19 cellular contexts compared by ENCODE assay signal in the genomic region with DNA sequence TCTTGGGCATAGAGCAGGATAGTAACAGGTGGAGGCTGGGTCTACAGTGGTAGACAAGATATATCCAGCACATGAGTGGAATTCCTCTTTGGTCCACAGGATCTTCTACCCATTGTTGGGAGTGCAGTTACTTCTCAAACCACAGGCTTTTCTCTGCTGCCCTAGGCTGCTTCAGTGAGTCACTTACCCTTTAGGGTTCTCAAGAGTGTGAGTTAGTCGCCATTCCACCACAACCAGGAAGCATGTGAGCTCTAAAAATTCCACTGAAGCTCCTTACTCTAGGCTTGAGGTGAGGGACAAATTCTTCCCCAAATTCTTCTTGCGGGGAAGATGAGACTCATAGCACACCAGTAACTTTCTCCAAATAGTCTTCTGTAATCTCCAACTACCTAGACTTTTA.
DNase-seq lines count a peak whose midpoint lies in the region; ATAC-seq and TF ChIP-seq lines count a peak whose summit lies in the region.
"Had no signal": no experiment of that assay in that cellular context is flagged by ENCODE, and none has a peak within 500 bp of the region (broad histone marks: within the 10 kb centered on the region; RNA-seq: fewer than 3 reads in every experiment).

No MANE protein-coding gene starts in this region.

- ATAC-seq in GM21576 (IDR thresholded peaks at IDR 0.05; ENCODE audit: unreplicated experiment) = peak; percentile 7
- peak; percentile 66 for ATAC-seq in left lung
- ATAC-seq: A549; gastrocnemius medialis; PC-3; right lobe of liver; stimulated activated naive B cell treated with anti-CD40 and anti-IgM and Interleukin-4, amounts not matched to agents 10 μg/mL and 1 μg/mL and 100 μg/mL, for 72 hours had no signal

- no peak overlapping the region for H3K9ac ChIP-seq in adipocyte (ENCODE audit: low read length)

- no peak overlapping the region for H3K4me3 ChIP-seq in adipocyte (ENCODE audit: low read length)
- no peak overlapping the region for H3K4me3 ChIP-seq in left lung
- H3K4me3 ChIP-seq: A549, gastrocnemius medialis, right lobe of liver, vagina had no signal

- peaks cover 6% of the 10 kb centered on the region for H3K9me3 ChIP-seq in adipocyte (ENCODE audit: control insufficient read depth, low read length)
- H3K9me3 ChIP-seq in left lung = no peaks in the 10 kb centered on the region
- H3K9me3 ChIP-seq: A549, gastrocnemius medialis, right lobe of liver, vagina had no signal

- intact Hi-C loops in left lung (cut with DNase I) = no loop called here

- TF ChIP-seq CTCF in left lung (IDR thresholded peaks at IDR 0.05) = no peak

- peak; percentile 25 for DNase-seq in activated CD4-positive, alpha-beta T cell treated with anti-CD3 and anti-CD28 coated beads for 48 hours
- no peak for DNase-seq in activated CD4-positive, alpha-beta T cell treated with anti-CD3 and anti-CD28 coated beads, Interleukin-2, amount 50 U/mL, for 1 hour
- DNase-seq in adipocyte (ENCODE audit: low read depth) (peak; percentile 14), left lung (no peak), globus pallidus (ENCODE audit: low spot score) (no peak), NCI-H510A (lab: John Stamatoyannopoulos, UW) (no peak)
- DNase-seq in activated CD8-positive, alpha-beta memory T cell treated with anti-CD3 and anti-CD28 coated beads, Interleukin-2, amount 50 U/mL, for 4 hours = no peak
- DNase-seq: activated CD4-positive, CD25-positive, alpha-beta regulatory T cell treated with anti-CD3 and anti-CD28 coated beads, Interleukin-2, amount 50 U/mL, for 72 hours; gastrocnemius medialis; H7; KBM-7; NCI-H1417; NCI-H446 treated with DMSO at 0.1 percent for 48 hours; PC-3; right lobe of liver; stimulated activated naive B cell treated with anti-CD40 and anti-IgM and Interleukin-4, amounts not matched to agents 10 μg/mL and 1 μg/mL and 100 μg/mL, for 72 hours had no signal

- H3K36me3 ChIP-seq in adipocyte (ENCODE audit: control insufficient read depth, insufficient read depth, low read length, severe bottlenecking) (no peaks in the 10 kb centered on the region), left lung (no peaks in the 10 kb centered on the region)
- H3K36me3 ChIP-seq: gastrocnemius medialis, right lobe of liver, vagina had no signal

- no peaks in the 10 kb centered on the region for H3K27me3 ChIP-seq in adipocyte (replicated peaks; ENCODE audit: control insufficient read depth, insufficient read depth, low read length)
- H3K27me3 ChIP-seq in left lung = no peaks in the 10 kb centered on the region
- H3K27me3 ChIP-seq: gastrocnemius medialis, right lobe of liver, vagina had no signal

- H3K27ac ChIP-seq in left lung = no peak overlapping the region
- H3K27ac ChIP-seq: A549, gastrocnemius medialis, right lobe of liver, vagina had no signal

- H3K4me1 ChIP-seq in adipocyte (ENCODE audit: control insufficient read depth, insufficient read depth, low read length) (no peaks in the 10 kb centered on the region), left lung (no peaks in the 10 kb centered on the region)
- H3K4me1 ChIP-seq: A549, right lobe of liver, vagina had no signal

Comparison
In these comparisons a context has a peak if more than half of its experiments do, and no peak if none do; other contexts are left out.
1. DNase-seq: peak in activated CD4-positive, alpha-beta T cell treated with anti-CD3 and anti-CD28 coated beads for 48 hours (single experiment) and adipocyte (single experiment); none in activated CD4-positive, alpha-beta T cell treated with anti-CD3 and anti-CD28 coated beads, Interleukin-2, amount 50 U/mL, for 1 hour (single experiment), left lung (0 of 2), globus pallidus (single experiment), activated CD8-positive, alpha-beta memory T cell treated with anti-CD3 and anti-CD28 coated beads, Interleukin-2, amount 50 U/mL, for 4 hours (single experiment) and NCI-H510A (single experiment).